25 cellular contexts compared by ENCODE assay signal in genomic region chrX:74931214-74931613, GRCh38. TPM values are rescaled to one million over a fixed set of nuclear protein-coding genes. Genes with fewer than 3 reads are reported as not detected.
DNase-seq lines count a peak whose midpoint lies in the region; ATAC-seq and TF ChIP-seq lines count a peak whose summit lies in the region.
"Had no signal": no experiment of that assay in that cellular context is flagged by ENCODE, and none has a peak within 500 bp of the region (broad histone marks: within the 10 kb centered on the region; RNA-seq: fewer than 3 reads in every experiment).

No MANE protein-coding gene starts in this region.

- H3K27me3 Mint-ChIP-seq in stimulated activated naive CD8-positive, alpha-beta T cell treated with anti-CD3 and anti-CD28 coated beads, Interleukin-15, amount 100 ng/mL, for 72 hours, result peaks cover 18% of the 10 kb centered on the region
- H3K27me3 Mint-ChIP-seq in WTC11 (ENCODE audit: low read depth), result peaks cover 13% of the 10 kb centered on the region
- H3K27me3 Mint-ChIP-seq in immature natural killer cell (ENCODE audit: low read depth in 3 of 3), result peaks cover 4 to 15% (median 6%) of the 10 kb centered on the region in 3 donors
- H3K27me3 Mint-ChIP-seq in osteocyte (ENCODE audit: unreplicated experiment), result no peaks in the 10 kb centered on the region

- H3K36me3 Mint-ChIP-seq in WTC11 (no peaks in the 10 kb centered on the region), immature natural killer cell (no peaks in the 10 kb centered on the region), osteocyte (ENCODE audit: unreplicated experiment) (no peaks in the 10 kb centered on the region)
- H3K36me3 Mint-ChIP-seq: CD14-positive monocyte; natural killer cell treated with Interleukin-12 subunit alpha and Interleukin-12 subunit beta and Interleukin-15 and Interleukin-18, amount 100 ng/mL, for 72 hours had no signal

- CTCF ChIA-PET in WTC11 (lab: Charles Lee), result no interaction called here

- H3K4me3 Mint-ChIP-seq in stimulated activated naive CD8-positive, alpha-beta T cell treated with anti-CD3 and anti-CD28 coated beads, Interleukin-15, amount 100 ng/mL, for 72 hours, result no peak overlapping the region
- H3K4me3 Mint-ChIP-seq in WTC11, result no peak overlapping the region
- H3K4me3 Mint-ChIP-seq in immature natural killer cell, result no peak overlapping the region
- no peak overlapping the region for H3K4me3 Mint-ChIP-seq in osteocyte (ENCODE audit: unreplicated experiment)
- H3K4me3 Mint-ChIP-seq: CD14-positive monocyte; effector memory CD8-positive, alpha-beta T cell; H9; natural killer cell treated with Interleukin-12 subunit alpha and Interleukin-12 subunit beta and Interleukin-15 and Interleukin-18, amount 100 ng/mL, for 72 hours had no signal

- POLR2A ChIA-PET in WTC11 (lab: Charles Lee), result no interaction called here

- H3K4me1 Mint-ChIP-seq in stimulated activated naive CD8-positive, alpha-beta T cell treated with anti-CD3 and anti-CD28 coated beads, Interleukin-15, amount 100 ng/mL, for 72 hours, result no peaks in the 10 kb centered on the region
- H3K4me1 Mint-ChIP-seq in WTC11 (no peaks in the 10 kb centered on the region), immature natural killer cell (no peaks in the 10 kb centered on the region), osteocyte (ENCODE audit: unreplicated experiment) (no peaks in the 10 kb centered on the region)
- H3K4me1 Mint-ChIP-seq: CD14-positive monocyte, H9 had no signal

- no peak overlapping the region for H3K27ac Mint-ChIP-seq in stimulated activated naive CD8-positive, alpha-beta T cell treated with anti-CD3 and anti-CD28 coated beads, Interleukin-15, amount 100 ng/mL, for 72 hours
- H3K27ac Mint-ChIP-seq in WTC11, result no peak overlapping the region
- no peak overlapping the region for H3K27ac Mint-ChIP-seq in immature natural killer cell
- H3K27ac Mint-ChIP-seq in osteocyte (ENCODE audit: unreplicated experiment), result no peak overlapping the region
- H3K27ac Mint-ChIP-seq: CD14-positive monocyte; effector memory CD8-positive, alpha-beta T cell; H9; natural killer cell treated with Interleukin-12 subunit alpha and Interleukin-12 subunit beta and Interleukin-15 and Interleukin-18, amount 100 ng/mL, for 72 hours had no signal

- peak; percentile 46 for ATAC-seq in stimulated activated naive CD8-positive, alpha-beta T cell treated with anti-CD3 and anti-CD28 coated beads, Interleukin-15, amount 100 ng/mL, for 72 hours
- ATAC-seq in stimulated activated naive CD8-positive, alpha-beta T cell treated with anti-CD3 and anti-CD28 coated beads, Interleukin-15, Interleukin-2, amounts not matched to agents 100 U/mL and 50 U/mL, for 24 hours, result no peak
- peak; percentile 41; the same call in 1 of the 2 replicates for ATAC-seq in WTC11
- ATAC-seq: effector memory CD8-positive, alpha-beta T cell; upper lobe of right lung had no signal

- no peak for DNase-seq in stimulated activated naive CD8-positive, alpha-beta T cell treated with anti-CD3 and anti-CD28 coated beads, Interleukin-15, amount 100 ng/mL, for 72 hours
- no peak for DNase-seq in stimulated activated naive CD8-positive, alpha-beta T cell treated with anti-CD3 and anti-CD28 coated beads, Interleukin-15, Interleukin-2, amounts not matched to agents 100 U/mL and 50 U/mL, for 24 hours
- no peak for DNase-seq in WTC11 (ENCODE audit: low spot score)
- DNase-seq in iPS-NIHi7 (ENCODE audit: extremely low spot score), result peak; percentile 42
- no peak for DNase-seq in immature natural killer cell
- no peak for DNase-seq in cerebellar cortex (ENCODE audit: low spot score)
- DNase-seq in activated gamma-delta T cell (lab: John Stamatoyannopoulos, UW), result no peak
- DNase-seq in osteocyte (ENCODE audit: extremely low spot score, unreplicated experiment), result no peak
- DNase-seq: activated CD4-positive, alpha-beta T cell treated with anti-CD3 and anti-CD28 coated beads for 4 hours; activated effector memory CD4-positive, alpha-beta T cell treated with anti-CD3 and anti-CD28 coated beads, Interleukin-2, amount 50 U/mL, for 16 hours; anterior cingulate cortex; DMS 273 treated with DMSO at 0.1 percent for 48 hours; effector memory CD8-positive, alpha-beta T cell; H9; heart left ventricle; MM.1S; NCI-H187 treated with DMSO at 0.1 percent for 48 hours; NCI-H226; NK-92 treated with Interleukin-12 subunit alpha and Interleukin-12 subunit beta, amount 100 ng/mL, for 24 hours; small intestine; stimulated activated CD4-positive, alpha-beta T cell treated with anti-CD3 and anti-CD28 coated beads, Interleukin-4, amount 100 ng/mL, for 1 hour; upper lobe of right lung had no signal

- H3K9me3 Mint-ChIP-seq in stimulated activated naive CD8-positive, alpha-beta T cell treated with anti-CD3 and anti-CD28 coated beads, Interleukin-15, amount 100 ng/mL, for 72 hours, result no peaks in the 10 kb centered on the region
- H3K9me3 Mint-ChIP-seq in WTC11, result no peaks in the 10 kb centered on the region
- H3K9me3 Mint-ChIP-seq in immature natural killer cell, result peaks cover 0 to 1% (median 0%) of the 10 kb centered on the region in 6 donors
- H3K9me3 Mint-ChIP-seq in osteocyte (ENCODE audit: unreplicated experiment), result peaks cover 18% of the 10 kb centered on the region
- H3K9me3 Mint-ChIP-seq: effector memory CD8-positive, alpha-beta T cell; natural killer cell treated with Interleukin-12 subunit alpha and Interleukin-12 subunit beta and Interleukin-15 and Interleukin-18, amount 100 ng/mL, for 72 hours had no signal

- no peak for TF ChIP-seq CTCF in WTC11 (IDR thresholded peaks at IDR 0.05)
- no peak for TF ChIP-seq CTCF in osteocyte (IDR thresholded peaks at IDR 0.05)

TF ChIP-seq in WTC11, 78 proteins besides CTCF, POLR2A, EP300 and RAD21 (continues in another document):
- no peak for TF ChIP-seq ELF4 (CRISPR knock-in tag; IDR thresholded peaks at IDR 0.05; ENCODE audit: low read depth)
- TF ChIP-seq AR (CRISPR knock-in tag; IDR thresholded peaks at IDR 0.05), result no peak
- no peak for TF ChIP-seq ZNF138 (CRISPR knock-in tag; conservative IDR thresholded peaks at IDR 0.05)
- TF ChIP-seq PRRX2 (CRISPR knock-in tag; IDR thresholded peaks at IDR 0.05), result no peak
- no peak for TF ChIP-seq E2F5 (CRISPR knock-in tag; IDR thresholded peaks at IDR 0.05)
- TF ChIP-seq TEAD4 (CRISPR knock-in tag; IDR thresholded peaks at IDR 0.05), result no peak
- no peak for TF ChIP-seq FOXK1 (CRISPR knock-in tag; IDR thresholded peaks at IDR 0.05)
- no peak for TF ChIP-seq ZSCAN18 (CRISPR knock-in tag; IDR thresholded peaks at IDR 0.05)
- no peak for TF ChIP-seq NR1H2 (CRISPR knock-in tag; IDR thresholded peaks at IDR 0.05)
- no peak for TF ChIP-seq MXD4 (CRISPR knock-in tag; IDR thresholded peaks at IDR 0.05; ENCODE audit: borderline replicate concordance)

RNA-seq across cellular contexts. Expression of gene NEXMIF, which starts 6.0 kb away (rescaled TPM):
- total RNA-seq in WTC11 (2021) (0.57 to 0.94 TPM (median 0.66 TPM) in 3 replicates), osteocyte (not detected in 2 replicates)
- not detected for polyA plus RNA-seq in immature natural killer cell
- total RNA-seq: natural killer cell treated with Interleukin-12 subunit alpha and Interleukin-12 subunit beta and Interleukin-15 and Interleukin-18, amount 100 ng/mL, for 72 hours had no signal
- polyA plus RNA-seq: AG04450, CD14-positive monocyte had no signal
